Comparison of ENCODE assay signal across 20 cellular contexts in genomic region chr2:240186191-240186725, GRCh38. TPM values are rescaled to one million over a fixed set of nuclear protein-coding genes. Genes with fewer than 3 reads are reported as not detected.
DNase-seq lines count a peak whose midpoint lies in the region; ATAC-seq, FAIRE-seq and TF ChIP-seq lines count a peak whose summit lies in the region.
"Had no signal": no experiment of that assay in that cellular context is flagged by ENCODE, and none has a peak within 500 bp of the region (broad histone marks: within the 10 kb centered on the region; RNA-seq: fewer than 3 reads in every experiment).

No MANE protein-coding gene starts in this region.

- no peak overlapping the region for H4K8ac ChIP-seq in neuronal stem cell (ENCODE audit: low read depth, low read length)

- H4K91ac ChIP-seq in neuronal stem cell (ENCODE audit: low read depth, low read length, poor library complexity), result no peak overlapping the region

- TF ChIP-seq POLR2A in suprapubic skin (IDR thresholded peaks at IDR 0.05), result no peak

- WGBS in neuronal stem cell (ENCODE audit: extremely low coverage in 2 of 2, insufficient read length in 2 of 2, insufficient replicate concordance in 1 of 2), 2 donors, result no CpG with 5 or more reads among the region's 7 CpGs
- 76% methylated on average over 6 of the region's 7 CpGs for WGBS in suprapubic skin

- intact Hi-C loops in kidney (cut with DNase I), result no loop called here
- intact Hi-C loops in lower lobe of right lung (cut with DNase I), result no loop called here

- peak overlapping the region; percentile 49 for H3K23ac ChIP-seq in neuronal stem cell (ENCODE audit: low read depth, low read length, poor library complexity)

- no peak overlapping the region for H3K4me3 ChIP-seq in kidney (ENCODE audit: low read length in 2 of 2)
- no peak overlapping the region for H3K4me3 ChIP-seq in neuronal stem cell (ENCODE audit: low read length in 2 of 2)
- no peak overlapping the region for H3K4me3 ChIP-seq in suprapubic skin
- no peak overlapping the region for H3K4me3 ChIP-seq in lower lobe of right lung
- H3K4me3 ChIP-seq: A549 had no signal

- H3K4me3 Mint-ChIP-seq in chondrocyte (ENCODE audit: unreplicated experiment), result no peak overlapping the region
- H3K4me3 Mint-ChIP-seq in stimulated activated naive B cell treated with anti-CD40 and anti-IgM and Interleukin-4, amounts not matched to agents 10 μg/mL and 1 μg/mL and 100 μg/mL, for 72 hours, result no peak overlapping the region
- H3K4me3 Mint-ChIP-seq: CD4-positive, alpha-beta memory T cell; H9 had no signal

- H3K9ac ChIP-seq in kidney (ENCODE audit: low read length in 2 of 2), result no peak overlapping the region
- H3K9ac ChIP-seq in neuronal stem cell (ENCODE audit: low read depth, low read length, poor library complexity), result no peak overlapping the region

- ATAC-seq in lower lobe of right lung, result no peak
- no peak for ATAC-seq in stimulated activated naive B cell treated with anti-CD40 and anti-IgM and Interleukin-4, amounts not matched to agents 10 μg/mL and 1 μg/mL and 100 μg/mL, for 72 hours (replicated peaks)
- ATAC-seq: A549 had no signal

- H3K4ac ChIP-seq in neuronal stem cell (ENCODE audit: low read length), result no peak overlapping the region

- H2BK15ac ChIP-seq in neuronal stem cell (ENCODE audit: low read length), result no peak overlapping the region

- H3K79me1 ChIP-seq in neuronal stem cell (ENCODE audit: low read depth, low read length), result no peaks in the 10 kb centered on the region

- no peak for TF ChIP-seq EP300 in suprapubic skin (IDR thresholded peaks at IDR 0.05)

- H2AK5ac ChIP-seq in neuronal stem cell (ENCODE audit: low read depth, low read length), result peak overlapping the region; percentile 66

- no peaks in the 10 kb centered on the region for H3K9me3 ChIP-seq in kidney (ENCODE audit: control insufficient read depth in 1 of 2, low read length in 2 of 2)
- H3K9me3 ChIP-seq in neuronal stem cell (replicated peaks in 1 of 2; ENCODE audit: control insufficient read depth in 2 of 2, insufficient read depth in 1 of 2, low read depth in 1 of 2, low read length in 2 of 2), result peaks cover 5 to 10% of the 10 kb centered on the region in 2 donors
- H3K9me3 ChIP-seq in suprapubic skin, result no peaks in the 10 kb centered on the region
- no peaks in the 10 kb centered on the region for H3K9me3 ChIP-seq in lower lobe of right lung

- H3K36me3 ChIP-seq in kidney (ENCODE audit: control insufficient read depth in 1 of 2, insufficient read depth in 2 of 2, low read length in 2 of 2) (no peaks in the 10 kb centered on the region), neuronal stem cell (replicated peaks in 1 of 2; ENCODE audit: control insufficient read depth in 2 of 2, insufficient read depth in 2 of 2, low read length in 2 of 2) (no peaks in the 10 kb centered on the region), suprapubic skin (no peaks in the 10 kb centered on the region), lower lobe of right lung (no peaks in the 10 kb centered on the region)
- H3K36me3 ChIP-seq: BE2C had no signal

- DNase-seq in chondrocyte (ENCODE audit: low spot score), result peak; percentile 64
- DNase-seq in kidney, result peak; percentile 41
- no peak for DNase-seq in neuronal stem cell (ENCODE audit: low spot score)
- DNase-seq in suprapubic skin (ENCODE audit: low spot score in 2 of 2), result peak; percentile 29 to 55
- DNase-seq in lower lobe of right lung, result no peak
- no peak for DNase-seq in SK-N-DZ (ENCODE audit: low spot score)
- no peak for DNase-seq in stimulated activated naive B cell treated with anti-CD40 and anti-IgM and Interleukin-4, amounts not matched to agents 10 μg/mL and 1 μg/mL and 100 μg/mL, for 72 hours
- DNase-seq: BE2C; CD4-positive, alpha-beta memory T cell; DMS153; DMS79 treated with DMSO at 0.1 percent for 48 hours; EL; GOT3; H9 had no signal

- no peak overlapping the region for H2BK5ac ChIP-seq in neuronal stem cell (ENCODE audit: low read length)

- peaks cover 49% of the 10 kb centered on the region for H3K27me3 Mint-ChIP-seq in chondrocyte (ENCODE audit: low read depth)
- H3K27me3 Mint-ChIP-seq in stimulated activated naive B cell treated with anti-CD40 and anti-IgM and Interleukin-4, amounts not matched to agents 10 μg/mL and 1 μg/mL and 100 μg/mL, for 72 hours, result peaks cover 6 to 11% of the 10 kb centered on the region in 2 donors

- no peak overlapping the region for H3K14ac ChIP-seq in neuronal stem cell (ENCODE audit: low read length)

- no peaks in the 10 kb centered on the region for H3K4me1 ChIP-seq in kidney (ENCODE audit: control insufficient read depth in 1 of 2, insufficient read depth in 1 of 2, low read depth in 1 of 2, low read length in 2 of 2)
- H3K4me1 ChIP-seq in neuronal stem cell (ENCODE audit: control insufficient read depth in 2 of 2, insufficient read depth in 1 of 2, low read depth in 1 of 2, low read length in 2 of 2), result peaks cover 0 to 3% of the 10 kb centered on the region in 2 donors
- H3K4me1 ChIP-seq in suprapubic skin, result no peaks in the 10 kb centered on the region
- no peaks in the 10 kb centered on the region for H3K4me1 ChIP-seq in lower lobe of right lung
- H3K4me1 ChIP-seq: A549, BE2C had no signal

- H2BK120ac ChIP-seq in neuronal stem cell (ENCODE audit: low read depth, low read length), result no peak overlapping the region

- no peak overlapping the region for H3K27ac Mint-ChIP-seq in chondrocyte (ENCODE audit: unreplicated experiment)
- H3K27ac Mint-ChIP-seq in stimulated activated naive B cell treated with anti-CD40 and anti-IgM and Interleukin-4, amounts not matched to agents 10 μg/mL and 1 μg/mL and 100 μg/mL, for 72 hours, result no peak overlapping the region
- H3K27ac Mint-ChIP-seq: CD4-positive, alpha-beta memory T cell had no signal

- no peak for TF ChIP-seq CTCF in chondrocyte (IDR thresholded peaks at IDR 0.05)
- TF ChIP-seq CTCF in kidney (IDR thresholded peaks at IDR 0.05; ENCODE audit: borderline replicate concordance, extremely low read depth, insufficient read depth), result no peak
- TF ChIP-seq CTCF in suprapubic skin (IDR thresholded peaks at IDR 0.05), result no peak
- TF ChIP-seq CTCF in lower lobe of right lung (IDR thresholded peaks at IDR 0.05), result no peak

- H3K4me2 ChIP-seq in neuronal stem cell (ENCODE audit: insufficient read depth, low read length, poor library complexity, severe bottlenecking), result no peak overlapping the region
- H3K4me2 ChIP-seq: A549 had no signal

- H2BK12ac ChIP-seq in neuronal stem cell (ENCODE audit: low read length), result no peak overlapping the region

- H3K18ac ChIP-seq in neuronal stem cell (ENCODE audit: low read length), result peak overlapping the region; percentile 28

- H3K4me1 Mint-ChIP-seq in chondrocyte (ENCODE audit: low read depth), result no peaks in the 10 kb centered on the region
- H3K4me1 Mint-ChIP-seq in stimulated activated naive B cell treated with anti-CD40 and anti-IgM and Interleukin-4, amounts not matched to agents 10 μg/mL and 1 μg/mL and 100 μg/mL, for 72 hours, result no peaks in the 10 kb centered on the region
- H3K4me1 Mint-ChIP-seq: CD4-positive, alpha-beta memory T cell; H9 had no signal

- peaks cover 15% of the 10 kb centered on the region for H3K9me3 Mint-ChIP-seq in chondrocyte (ENCODE audit: low read depth)
- peaks cover 11 to 16% of the 10 kb centered on the region in 2 donors for H3K9me3 Mint-ChIP-seq in stimulated activated naive B cell treated with anti-CD40 and anti-IgM and Interleukin-4, amounts not matched to agents 10 μg/mL and 1 μg/mL and 100 μg/mL, for 72 hours

- H3K36me3 Mint-ChIP-seq in chondrocyte (ENCODE audit: low read depth), result peaks cover 5% of the 10 kb centered on the region
- H3K36me3 Mint-ChIP-seq in stimulated activated naive B cell treated with anti-CD40 and anti-IgM and Interleukin-4, amounts not matched to agents 10 μg/mL and 1 μg/mL and 100 μg/mL, for 72 hours, result no peaks in the 10 kb centered on the region
- H3K36me3 Mint-ChIP-seq: CD4-positive, alpha-beta memory T cell had no signal

- no peak for FAIRE-seq in kidney (lab: Jason Lieb, UNC)
- FAIRE-seq: A549, D721Med, G401.6, GM12891 had no signal

- H2AFZ ChIP-seq in neuronal stem cell (ENCODE audit: low read length), result no peak overlapping the region

- H3K27ac ChIP-seq in kidney (ENCODE audit: low read depth in 2 of 2, low read length in 2 of 2) (no peak overlapping the region), neuronal stem cell (replicated peaks; ENCODE audit: low read length) (no peak overlapping the region), suprapubic skin (no peak overlapping the region), lower lobe of right lung (no peak overlapping the region)
- H3K27ac ChIP-seq: A549, C4-2B had no signal

- H3K27me3 ChIP-seq in neuronal stem cell (ENCODE audit: control insufficient read depth in 3 of 3, insufficient read depth in 3 of 3, low read depth in 1 of 3, low read length in 3 of 3) (peaks cover 0 to 22% (median 0%) of the 10 kb centered on the region in 3 experiments), suprapubic skin (peaks cover 35% of the 10 kb centered on the region), lower lobe of right lung (ENCODE audit: low read depth) (peaks cover 8% of the 10 kb centered on the region)

RNA-seq across cellular contexts. Expression of gene OTOS, which starts 45.8 kb away (rescaled TPM):
- total RNA-seq in chondrocyte (not detected in 3 replicates), kidney (4.6 TPM), suprapubic skin (not detected), lower lobe of right lung (not detected)
- polyA plus RNA-seq in kidney (ENCODE audit: insufficient read depth, low read depth, low replicate concordance), result 1.5 TPM
- 0.08 TPM for polyA plus RNA-seq in neuronal stem cell (2013, experiment 1 of 2)
- polyA plus RNA-seq in neuronal stem cell (2013, experiment 2 of 2), result not detected
- 0.71 TPM in 1 of 2 replicates, not detected in the other for polyA plus RNA-seq in SK-N-DZ (2014; cell fraction: cytosol; rRNA removed)
- polyA plus RNA-seq in SK-N-DZ (2014; cell fraction: nucleus; rRNA removed), result not detected in 2 replicates
- total RNA-seq: CD4-positive, alpha-beta memory T cell; H9 had no signal
- polyA plus RNA-seq: A549; AG04450; CD4-positive, alpha-beta memory T cell had no signal

RNA-seq across cellular contexts. Expression of gene COPS9, which starts 50.2 kb away (rescaled TPM):
- total RNA-seq in chondrocyte (139 to 162 TPM (median 140 TPM) in 3 replicates), kidney (119 TPM), suprapubic skin (100 to 1,000 TPM in 3 of 4 donors, 10 to 100 TPM in 1; 30.6 to 178 (median 143) TPM), lower lobe of right lung (109 TPM)
- polyA plus RNA-seq in kidney (ENCODE audit: insufficient read depth, low read depth, low replicate concordance), result 310 TPM
- polyA plus RNA-seq in neuronal stem cell (2013, experiment 1 of 2), result 234 TPM
- polyA plus RNA-seq in neuronal stem cell (2013, experiment 2 of 2), result 225 TPM
- polyA plus RNA-seq in SK-N-DZ (2014; cell fraction: cytosol; rRNA removed), result 227 and 446 TPM in 2 replicates
- 86.2 and 125 TPM in 2 replicates for polyA plus RNA-seq in SK-N-DZ (2014; cell fraction: nucleus; rRNA removed)

Comparison
In these comparisons a context has a peak if more than half of its experiments do, and no peak if none do; other contexts are left out.
1. DNase-seq: peak in chondrocyte (single experiment), kidney (single experiment) and suprapubic skin (2 of 2); none in neuronal stem cell (single experiment), lower lobe of right lung (single experiment), SK-N-DZ (single experiment) and stimulated activated naive B cell treated with anti-CD40 and anti-IgM and Interleukin-4, amounts not matched to agents 10 μg/mL and 1 μg/mL and 100 μg/mL, for 72 hours (single experiment).